Comparison of ENCODE assay signal across 11 cellular contexts in genomic region chr16:84725481-84726078, GRCh38. TPM values are rescaled to one million over a fixed set of nuclear protein-coding genes. Genes with fewer than 3 reads are reported as not detected.
DNase-seq lines count a peak whose midpoint lies in the region; ATAC-seq and TF ChIP-seq lines count a peak whose summit lies in the region.
"Had no signal": no experiment of that assay in that cellular context is flagged by ENCODE, and none has a peak within 500 bp of the region (broad histone marks: within the 10 kb centered on the region; RNA-seq: fewer than 3 reads in every experiment).

No MANE protein-coding gene starts in this region.

- no peak overlapping the region for H3K27ac ChIP-seq in CD8-positive, alpha-beta T cell (ENCODE audit: low read depth, low read length)

- H3K36me3 Mint-ChIP-seq in CD8-positive, alpha-beta T cell, result peaks cover 11% of the 10 kb centered on the region
- H3K36me3 Mint-ChIP-seq in activated naive CD8-positive, alpha-beta T cell treated with anti-CD3 and anti-CD28 coated beads for 36 hours, result peaks cover 6% of the 10 kb centered on the region
- H3K36me3 Mint-ChIP-seq in naive B cell, result no peaks in the 10 kb centered on the region

- H3K4me3 ChIP-seq in CD8-positive, alpha-beta T cell (ENCODE audit: low read depth, low read length), result no peak overlapping the region
- H3K4me3 ChIP-seq: tibial artery had no signal

- H3K4me3 Mint-ChIP-seq in CD8-positive, alpha-beta T cell, result no peak overlapping the region
- H3K4me3 Mint-ChIP-seq in activated naive CD8-positive, alpha-beta T cell treated with anti-CD3 and anti-CD28 coated beads for 36 hours, result peak overlapping the region; percentile 59
- H3K4me3 Mint-ChIP-seq in naive B cell, result peak overlapping the region in 6 of 8 donors; percentile 21 to 92 (median 77)

- no peaks in the 10 kb centered on the region for H3K27me3 ChIP-seq in CD8-positive, alpha-beta T cell (ENCODE audit: insufficient read depth, low read length)
- H3K27me3 ChIP-seq: tibial artery had no signal

- POLR2A ChIA-PET in CD8-positive, alpha-beta T cell (lab: Charles Lee), result interaction anchor here (0.9 kb wide), 1 partner anchor 15 kb away, joined by 3 read pairs; no protein-coding TSS in a partner anchor

- H3K9me3 Mint-ChIP-seq in CD8-positive, alpha-beta T cell, result no peaks in the 10 kb centered on the region
- no peaks in the 10 kb centered on the region for H3K9me3 Mint-ChIP-seq in activated naive CD8-positive, alpha-beta T cell treated with anti-CD3 and anti-CD28 coated beads for 36 hours
- no peaks in the 10 kb centered on the region for H3K9me3 Mint-ChIP-seq in naive B cell

- H3K36me3 ChIP-seq in CD8-positive, alpha-beta T cell (ENCODE audit: insufficient read depth, low read length), result no peaks in the 10 kb centered on the region
- H3K36me3 ChIP-seq: left ventricle myocardium inferior, tibial artery had no signal

- H3K4me1 Mint-ChIP-seq in CD8-positive, alpha-beta T cell (ENCODE audit: low read depth), result peaks cover 63% of the 10 kb centered on the region
- H3K4me1 Mint-ChIP-seq in activated naive CD8-positive, alpha-beta T cell treated with anti-CD3 and anti-CD28 coated beads for 36 hours, result peaks cover 76% of the 10 kb centered on the region
- H3K4me1 Mint-ChIP-seq in naive B cell, result peaks cover 49 to 89% (median 69%) of the 10 kb centered on the region in 3 donors

- H3K27ac Mint-ChIP-seq in CD8-positive, alpha-beta T cell, result no peak overlapping the region
- H3K27ac Mint-ChIP-seq in activated naive CD8-positive, alpha-beta T cell treated with anti-CD3 and anti-CD28 coated beads for 36 hours, result peak overlapping the region; percentile 67
- H3K27ac Mint-ChIP-seq in naive B cell, result peak overlapping the region in 3 of 6 donors; percentile 43 to 95 (median 47)

- intact Hi-C loops in CD8-positive, alpha-beta T cell (cut with DNase I, micrococcal nuclease), result loop anchor here (1.0 to 2.0 kb wide), 6 partner anchors 13 to 215 kb away; no protein-coding TSS in a partner anchor

- no peaks in the 10 kb centered on the region for H3K9me3 ChIP-seq in CD8-positive, alpha-beta T cell (ENCODE audit: low read length)
- H3K9me3 ChIP-seq: left ventricle myocardium inferior, tibial artery had no signal

- CTCF ChIA-PET in CD8-positive, alpha-beta T cell (lab: Charles Lee), result interaction anchor here (0.7 to 20.7 kb wide), 46 partner anchors 9 to 448 kb away, joined by 3 to 327 read pairs (median 6); partner anchors contain the start of genes KLHL36 and MEAK7

- no peaks in the 10 kb centered on the region for H3K27me3 Mint-ChIP-seq in CD8-positive, alpha-beta T cell (ENCODE audit: low read depth)
- H3K27me3 Mint-ChIP-seq in activated naive CD8-positive, alpha-beta T cell treated with anti-CD3 and anti-CD28 coated beads for 36 hours, result no peaks in the 10 kb centered on the region
- H3K27me3 Mint-ChIP-seq in naive B cell, result no peaks in the 10 kb centered on the region

- no peak for DNase-seq in CD8-positive, alpha-beta T cell
- no peak for DNase-seq in activated naive CD8-positive, alpha-beta T cell treated with anti-CD3 and anti-CD28 coated beads for 36 hours
- DNase-seq in naive B cell (no peak), DMS153 (lab: John Stamatoyannopoulos, UW) (no peak), NCI-H1092 (lab: John Stamatoyannopoulos, UW) (no peak), NCI-H524 treated with DMSO at 0.1 percent for 48 hours (lab: John Stamatoyannopoulos, UW) (no peak)
- DNase-seq: NCI-H2081 treated with DMSO at 0.1 percent for 48 hours had no signal

- TF ChIP-seq CTCF in CD8-positive, alpha-beta T cell (IDR thresholded peaks at IDR 0.05), result no peak

- H3K4me1 ChIP-seq in CD8-positive, alpha-beta T cell (ENCODE audit: insufficient read depth, low read length), result peaks cover 32% of the 10 kb centered on the region

- peak; percentile 27 for ATAC-seq in CD8-positive, alpha-beta T cell
- ATAC-seq in HG02798 (IDR thresholded peaks at IDR 0.05; ENCODE audit: poor library complexity, unreplicated experiment) (peak; percentile 2), naive B cell (ENCODE audit: low read depth in 2 of 2) (no peak)
- ATAC-seq in activated CD4-positive, CD25-positive, alpha-beta regulatory T cell treated with anti-CD3 and anti-CD28 coated beads, Interleukin-2, amount 50 U/mL, for 24 hours, result no peak

RNA-seq across cellular contexts. Expression of gene USP10, which starts 25.8 kb away (rescaled TPM):
- total RNA-seq in CD8-positive, alpha-beta T cell, result 100 to 1,000 TPM; 104 to 107 TPM
- total RNA-seq in activated naive CD8-positive, alpha-beta T cell treated with anti-CD3 and anti-CD28 coated beads for 36 hours, result 100 to 1,000 TPM; 148 to 151 TPM
- 100 to 1,000 TPM in 1 of 6 donors, 10 to 100 TPM in 5; 69.4 to 103 (median 96.4) TPM for polyA plus RNA-seq in naive B cell (ENCODE audit: low read depth in 6 of 6)

Comparison
In these comparisons a context has a peak if more than half of its experiments do, and no peak if none do; other contexts are left out.
1. ATAC-seq: peak in CD8-positive, alpha-beta T cell (single experiment) and HG02798 (single experiment); none in naive B cell (0 of 2) and activated CD4-positive, CD25-positive, alpha-beta regulatory T cell treated with anti-CD3 and anti-CD28 coated beads, Interleukin-2, amount 50 U/mL, for 24 hours (0 of 2).